Comparison of ENCODE assay signal across 23 cellular contexts in the genomic region with DNA sequence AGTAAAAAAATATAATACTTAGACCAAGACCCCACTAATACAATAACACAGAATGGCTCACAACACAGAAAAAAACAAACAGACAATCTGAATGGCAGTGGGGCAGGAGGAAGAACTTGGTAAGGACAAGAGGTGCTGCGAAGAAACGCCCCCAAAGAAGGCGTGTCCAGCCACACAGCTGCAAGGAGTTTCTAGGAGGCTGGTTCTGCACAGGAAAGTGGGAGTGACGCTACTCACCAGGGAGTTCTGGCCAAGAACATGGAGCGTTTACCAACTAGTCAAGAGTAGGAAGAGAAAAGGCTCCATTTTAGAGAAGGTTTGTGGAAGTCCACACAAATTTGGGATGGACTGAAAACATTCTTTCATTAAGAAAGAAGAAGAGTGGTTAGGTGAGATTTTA.
DNase-seq lines count a peak whose midpoint lies in the region; ATAC-seq and TF ChIP-seq lines count a peak whose summit lies in the region.
"Had no signal": no experiment of that assay in that cellular context is flagged by ENCODE, and none has a peak within 500 bp of the region (broad histone marks: within the 10 kb centered on the region; RNA-seq: fewer than 3 reads in every experiment).

No MANE protein-coding gene starts in this region.

- POLR2A ChIA-PET in CD8-positive, alpha-beta T cell (lab: Charles Lee) = no interaction called here
- POLR2A ChIA-PET in HEK293 (lab: Yijun Ruan, JAX) = no interaction called here

- no peak overlapping the region for H3K4me3 ChIP-seq in CD8-positive, alpha-beta T cell (ENCODE audit: low read depth, low read length)
- H3K4me3 ChIP-seq in HEK293 (ENCODE audit: low read depth, low read length) = no peak overlapping the region
- H3K4me3 ChIP-seq in adrenal gland = no peak overlapping the region
- H3K4me3 ChIP-seq: skin epidermis, uterus had no signal

- no peak overlapping the region for H3K4me3 Mint-ChIP-seq in CD8-positive, alpha-beta T cell
- no peak overlapping the region for H3K4me3 Mint-ChIP-seq in stimulated activated naive CD8-positive, alpha-beta T cell treated with anti-CD3 and anti-CD28 coated beads, Interleukin-15, amount 100 ng/mL, for 72 hours
- H3K4me3 Mint-ChIP-seq: activated CD4-positive, alpha-beta memory T cell treated with anti-CD3 and anti-CD28 coated beads for 36 hours; activated naive CD8-positive, alpha-beta T cell; brain; immature natural killer cell; memory B cell; natural killer cell had no signal

- 78 to 89% (median 86%) methylated on average over 5 of the region's 5 CpGs for WGBS in adrenal gland, 4 donors

- TF ChIP-seq CTCF in CD8-positive, alpha-beta T cell (IDR thresholded peaks at IDR 0.05) = no peak
- TF ChIP-seq CTCF in HEK293 (tag by site-specific recombination; IDR thresholded peaks at IDR 0.05) (no peak), adrenal gland (IDR thresholded peaks at IDR 0.05) (no peak)

- no peaks in the 10 kb centered on the region for H3K4me1 ChIP-seq in CD8-positive, alpha-beta T cell (ENCODE audit: insufficient read depth, low read length)
- no peaks in the 10 kb centered on the region for H3K4me1 ChIP-seq in HEK293 (ENCODE audit: control insufficient read depth, insufficient read depth, low read length)
- no peaks in the 10 kb centered on the region for H3K4me1 ChIP-seq in adrenal gland (replicated peaks in 1 of 2)
- H3K4me1 ChIP-seq: Caco-2, uterus had no signal

- H3K9me3 ChIP-seq in CD8-positive, alpha-beta T cell (ENCODE audit: low read length) = no peaks in the 10 kb centered on the region
- no peaks in the 10 kb centered on the region for H3K9me3 ChIP-seq in HEK293 (ENCODE audit: control insufficient read depth, insufficient read depth, low read depth, low read length)
- no peaks in the 10 kb centered on the region for H3K9me3 ChIP-seq in adrenal gland (replicated peaks in 1 of 3)
- H3K9me3 ChIP-seq: Caco-2, uterus had no signal

- no peak overlapping the region for H3K27ac ChIP-seq in CD8-positive, alpha-beta T cell (ENCODE audit: low read depth, low read length)
- no peak overlapping the region for H3K27ac ChIP-seq in HEK293 (ENCODE audit: extremely low read depth, low read depth, low read length)
- H3K27ac ChIP-seq in adrenal gland = no peak overlapping the region
- H3K27ac ChIP-seq: RWPE1, skin epidermis, uterus had no signal

- peak overlapping the region; percentile 15 for H3K27ac Mint-ChIP-seq in CD8-positive, alpha-beta T cell
- no peak overlapping the region for H3K27ac Mint-ChIP-seq in stimulated activated naive CD8-positive, alpha-beta T cell treated with anti-CD3 and anti-CD28 coated beads, Interleukin-15, amount 100 ng/mL, for 72 hours
- H3K27ac Mint-ChIP-seq: activated CD4-positive, alpha-beta memory T cell treated with anti-CD3 and anti-CD28 coated beads for 36 hours; activated naive CD8-positive, alpha-beta T cell; immature natural killer cell; memory B cell; natural killer cell had no signal

- H3K36me3 Mint-ChIP-seq in CD8-positive, alpha-beta T cell = peaks cover 72% of the 10 kb centered on the region

- H3K36me3 ChIP-seq in CD8-positive, alpha-beta T cell (ENCODE audit: insufficient read depth, low read length) = peaks cover 22% of the 10 kb centered on the region
- H3K36me3 ChIP-seq in HEK293 (ENCODE audit: control insufficient read depth in 2 of 2, insufficient read depth in 1 of 2, low read length in 2 of 2) (peaks cover 0 to 3% of the 10 kb centered on the region in 2 experiments; a peak in 1 of 3 replicates), adrenal gland (replicated peaks in 1 of 2) (peaks cover 0 to 8% of the 10 kb centered on the region in 2 donors)
- H3K36me3 ChIP-seq: uterus had no signal

- TF ChIP-seq POLR2A in adrenal gland (IDR thresholded peaks at IDR 0.05) = no peak

- no peaks in the 10 kb centered on the region for H3K27me3 ChIP-seq in CD8-positive, alpha-beta T cell (ENCODE audit: insufficient read depth, low read length)
- H3K27me3 ChIP-seq in adrenal gland = no peaks in the 10 kb centered on the region
- H3K27me3 ChIP-seq: uterus had no signal

- intact Hi-C loops in CD8-positive, alpha-beta T cell (cut with DNase I, micrococcal nuclease) = loop anchor here in 1 of 2 experiments (10.0 kb wide), 1 partner anchor 287 kb away; no protein-coding TSS in a partner anchor
- intact Hi-C loops in adrenal gland (cut with DNase I) = loop anchor here in 1 of 2 donors (10.0 kb wide), 2 partner anchors 187 to 403 kb away; no protein-coding TSS in a partner anchor

- H3K4me1 Mint-ChIP-seq in CD8-positive, alpha-beta T cell (ENCODE audit: low read depth) = peaks cover 2% of the 10 kb centered on the region
- peaks cover 3% of the 10 kb centered on the region for H3K4me1 Mint-ChIP-seq in stimulated activated naive CD8-positive, alpha-beta T cell treated with anti-CD3 and anti-CD28 coated beads, Interleukin-15, amount 100 ng/mL, for 72 hours
- H3K4me1 Mint-ChIP-seq: immature natural killer cell, memory B cell had no signal

- H3K9me3 Mint-ChIP-seq in CD8-positive, alpha-beta T cell = no peaks in the 10 kb centered on the region
- H3K9me3 Mint-ChIP-seq in stimulated activated naive CD8-positive, alpha-beta T cell treated with anti-CD3 and anti-CD28 coated beads, Interleukin-15, amount 100 ng/mL, for 72 hours = no peaks in the 10 kb centered on the region
- H3K9me3 Mint-ChIP-seq: activated CD4-positive, alpha-beta memory T cell treated with anti-CD3 and anti-CD28 coated beads for 36 hours; immature natural killer cell; memory B cell; natural killer cell had no signal

- ATAC-seq in CD8-positive, alpha-beta T cell = no peak
- ATAC-seq in HG03095 (IDR thresholded peaks at IDR 0.05; ENCODE audit: unreplicated experiment) = no peak
- no peak for ATAC-seq in stimulated activated naive CD8-positive, alpha-beta T cell treated with anti-CD3 and anti-CD28 coated beads, Interleukin-15, amount 100 ng/mL, for 72 hours
- ATAC-seq: natural killer cell had no signal

- no peaks in the 10 kb centered on the region for H3K27me3 Mint-ChIP-seq in CD8-positive, alpha-beta T cell (ENCODE audit: low read depth)
- H3K27me3 Mint-ChIP-seq in stimulated activated naive CD8-positive, alpha-beta T cell treated with anti-CD3 and anti-CD28 coated beads, Interleukin-15, amount 100 ng/mL, for 72 hours = no peaks in the 10 kb centered on the region
- H3K27me3 Mint-ChIP-seq: activated CD4-positive, alpha-beta memory T cell treated with anti-CD3 and anti-CD28 coated beads for 36 hours; activated naive CD8-positive, alpha-beta T cell; brain; memory B cell had no signal

- CTCF ChIA-PET in CD8-positive, alpha-beta T cell (lab: Charles Lee) = no interaction called here
- CTCF ChIA-PET in HEK293 (lab: Yijun Ruan, JAX) = no interaction called here

- DNase-seq in CD8-positive, alpha-beta T cell = no peak
- peak; percentile 39 for DNase-seq in UCSD-AML1 (lab: John Stamatoyannopoulos, UW; ENCODE audit: unreplicated experiment)
- peak; percentile 50 for DNase-seq in iPS DF 19.7 (ENCODE audit: low read depth, low spot score)
- no peak for DNase-seq in NCI-H1092 treated with DMSO at 0.1 percent for 48 hours (lab: John Stamatoyannopoulos, UW)
- no peak for DNase-seq in adrenal gland
- no peak for DNase-seq in stimulated activated naive CD8-positive, alpha-beta T cell treated with anti-CD3 and anti-CD28 coated beads, Interleukin-15, amount 100 ng/mL, for 72 hours
- DNase-seq: activated CD4-positive, alpha-beta memory T cell treated with anti-CD3 and anti-CD28 coated beads for 36 hours; activated T-cell treated with anti-CD3 and anti-CD28 coated beads, Interleukin-2, amount 50 U/mL, for 1 hour; Caco-2; immature natural killer cell; natural killer cell; NCI-H1694 treated with DMSO at 0.1 percent for 48 hours; NCI-H446 treated with DMSO at 0.1 percent for 48 hours; posterior cingulate gyrus; stimulated activated CD4-positive, alpha-beta T cell treated with anti-CD3 and anti-CD28 coated beads, Interleukin-4, amount 100 ng/mL, for 24 hours; uterus had no signal

TF ChIP-seq in HEK293, 187 proteins besides CTCF, POLR2A, EP300 and RAD21 (continues in another document):
- no peak for TF ChIP-seq ZBTB48 (tag by site-specific recombination; IDR thresholded peaks at IDR 0.05)
- TF ChIP-seq ZNF777 (tag by site-specific recombination; IDR thresholded peaks at IDR 0.05; ENCODE audit: borderline replicate concordance) = no peak
- TF ChIP-seq, protein P1, sequence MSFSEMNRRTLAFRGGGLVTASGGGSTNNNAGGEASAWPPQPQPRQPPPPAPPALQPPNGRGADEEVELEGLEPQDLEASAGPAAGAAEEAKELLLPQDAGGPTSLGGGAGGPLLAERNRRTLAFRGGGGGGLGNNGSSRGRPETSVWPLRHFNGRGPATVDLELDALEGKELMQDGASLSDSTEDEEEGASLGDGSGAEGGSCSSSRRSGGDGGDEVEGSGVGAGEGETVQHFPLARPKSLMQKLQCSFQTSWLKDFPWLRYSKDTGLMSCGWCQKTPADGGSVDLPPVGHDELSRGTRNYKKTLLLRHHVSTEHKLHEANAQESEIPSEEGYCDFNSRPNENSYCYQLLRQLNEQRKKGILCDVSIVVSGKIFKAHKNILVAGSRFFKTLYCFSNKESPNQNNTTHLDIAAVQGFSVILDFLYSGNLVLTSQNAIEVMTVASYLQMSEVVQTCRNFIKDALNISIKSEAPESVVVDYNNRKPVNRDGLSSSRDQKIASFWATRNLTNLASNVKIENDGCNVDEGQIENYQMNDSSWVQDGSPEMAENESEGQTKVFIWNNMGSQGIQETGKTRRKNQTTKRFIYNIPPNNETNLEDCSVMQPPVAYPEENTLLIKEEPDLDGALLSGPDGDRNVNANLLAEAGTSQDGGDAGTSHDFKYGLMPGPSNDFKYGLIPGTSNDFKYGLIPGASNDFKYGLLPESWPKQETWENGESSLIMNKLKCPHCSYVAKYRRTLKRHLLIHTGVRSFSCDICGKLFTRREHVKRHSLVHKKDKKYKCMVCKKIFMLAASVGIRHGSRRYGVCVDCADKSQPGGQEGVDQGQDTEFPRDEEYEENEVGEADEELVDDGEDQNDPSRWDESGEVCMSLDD (tag by site-specific recombination; IDR thresholded peaks at IDR 0.05) = no peak
- no peak for TF ChIP-seq MYNN (tag by site-specific recombination; IDR thresholded peaks at IDR 0.05; ENCODE audit: borderline replicate concordance)
- TF ChIP-seq ZNF596 (tag by site-specific recombination; IDR thresholded peaks at IDR 0.05) = no peak
- no peak for TF ChIP-seq PBX3 (CRISPR knock-in tag; IDR thresholded peaks at IDR 0.05)
- TF ChIP-seq ZIC2 (tag by site-specific recombination; IDR thresholded peaks at IDR 0.05) = no peak
- no peak for TF ChIP-seq ZNF560 (tag by site-specific recombination; IDR thresholded peaks at IDR 0.05; ENCODE audit: borderline replicate concordance)

Comparison
In these comparisons a context has a peak if more than half of its experiments do, and no peak if none do; other contexts are left out.
1. DNase-seq: peak in UCSD-AML1 (single experiment) and iPS DF 19.7 (single experiment); none in CD8-positive, alpha-beta T cell (0 of 7), NCI-H1092 treated with DMSO at 0.1 percent for 48 hours (single experiment), adrenal gland (0 of 7) and stimulated activated naive CD8-positive, alpha-beta T cell treated with anti-CD3 and anti-CD28 coated beads, Interleukin-15, amount 100 ng/mL, for 72 hours (0 of 2).